Comparison of ENCODE assay signal across 40 cellular contexts in genomic region chr1:213391445-213391844, GRCh38.
"Had no signal": no experiment of that assay in that cellular context is flagged by ENCODE, and none has a peak within 500 bp of the region (broad histone marks: within the 10 kb centered on the region; RNA-seq: fewer than 3 reads in every experiment).

No MANE protein-coding gene starts in this region.

- H3K27ac ChIP-seq: adrenal gland, ascending aorta, body of pancreas, brain microvascular endothelial cell, breast epithelium, cardiac muscle cell had no signal

- ATAC-seq: activated naive CD4-positive, alpha-beta T cell treated with anti-CD3 and anti-CD28 coated beads, Interleukin-2, amount 50 U/mL, for 72 hours; activated naive CD8-positive, alpha-beta T cell treated with anti-CD3 and anti-CD28 coated beads, Interleukin-2, amount 50 U/mL, for 24 hours; activated T-cell treated with anti-CD3 and anti-CD28 coated beads, Interleukin-2, amount 50 U/mL, for 4 hours; activated T-cell treated with anti-CD3 and anti-CD28 coated beads, Interleukin-2, amount 50 U/mL, for 72 hours; activated T-helper 17 cell treated with anti-CD3 and anti-CD28 coated beads, Interleukin-2, amount 50 U/mL, for 72 hours; body of pancreas had no signal

- FAIRE-seq: astrocyte, bronchial epithelial cell had no signal

- H3K9me3 Mint-ChIP-seq: activated naive CD4-positive, alpha-beta T cell treated with anti-CD3 and anti-CD28 coated beads for 36 hours; activated naive CD4-positive, alpha-beta T cell treated with anti-CD3 and anti-CD28 coated beads, Interleukin-2, amount 50 U/mL, for 24 hours; activated naive CD4-positive, alpha-beta T cell treated with anti-CD3 and anti-CD28 coated beads, Interleukin-2, amount 50 U/mL, for 72 hours; activated naive CD8-positive, alpha-beta T cell treated with anti-CD3 and anti-CD28 coated beads for 36 hours; activated naive CD8-positive, alpha-beta T cell treated with anti-CD3 and anti-CD28 coated beads, Interleukin-2, amount 10 ng/mL, durations not matched to agents 7 days and 5 days; activated naive CD8-positive, alpha-beta T cell treated with anti-CD3 and anti-CD28 coated beads, Interleukin-2, amount 50 U/mL, for 24 hours; activated T-cell treated with anti-CD3 and anti-CD28 coated beads, Interleukin-2, amount 50 U/mL, for 24 hours; activated T-cell treated with anti-CD3 and anti-CD28 coated beads, Interleukin-2, amount 50 U/mL, for 4 hours; activated T-cell treated with anti-CD3 and anti-CD28 coated beads, Interleukin-2, amount 50 U/mL, for 72 hours; activated T-helper 1 cell treated with anti-CD3 and anti-CD28 coated beads, Interleukin-12 subunit alpha, Interleukin-12 subunit beta, Interleukin-2, Interleukin-4 antibody, amounts not matched to agents 30 ng/mL and 10 ng/mL and 1 ng/mL, durations not matched to agents 14 hours and 24 hours and 36 hours; activated T-helper 17 cell treated with anti-CD3 and anti-CD28 coated beads, Interleukin-2, amount 50 U/mL, for 72 hours; activated T-helper 2 cell treated with anti-CD3 and anti-CD28 coated beads, Interferon-gamma antibody, Interleukin-2, Interleukin-4, amounts not matched to agents 10 μg/mL and 5 μg/mL and 100 μg/mL, durations not matched to agents 14 hours and 24 hours and 36 hours; central memory CD8-positive, alpha-beta T cell had no signal

- H3K27me3 ChIP-seq: adrenal gland, ascending aorta, body of pancreas, brain microvascular endothelial cell, breast epithelium, cardiac muscle cell had no signal

- H3K9me3 ChIP-seq: adrenal gland, ascending aorta, body of pancreas, breast epithelium had no signal

- H3K36me3 Mint-ChIP-seq: activated naive CD4-positive, alpha-beta T cell treated with anti-CD3 and anti-CD28 coated beads, Interleukin-2, amount 10 ng/mL, durations not matched to agents 7 days and 5 days; activated naive CD4-positive, alpha-beta T cell treated with anti-CD3 and anti-CD28 coated beads, Interleukin-2, amount 50 U/mL, for 24 hours; activated naive CD4-positive, alpha-beta T cell treated with anti-CD3 and anti-CD28 coated beads, Interleukin-2, amount 50 U/mL, for 72 hours; activated naive CD8-positive, alpha-beta T cell; activated naive CD8-positive, alpha-beta T cell treated with anti-CD3 and anti-CD28 coated beads for 36 hours; activated naive CD8-positive, alpha-beta T cell treated with anti-CD3 and anti-CD28 coated beads, Interleukin-2, amount 10 ng/mL, durations not matched to agents 7 days and 5 days; brain had no signal

- H3K4me3 Mint-ChIP-seq: activated naive CD4-positive, alpha-beta T cell treated with anti-CD3 and anti-CD28 coated beads for 36 hours; activated naive CD4-positive, alpha-beta T cell treated with anti-CD3 and anti-CD28 coated beads, Interleukin-2, amount 10 ng/mL, durations not matched to agents 7 days and 5 days; activated naive CD4-positive, alpha-beta T cell treated with anti-CD3 and anti-CD28 coated beads, Interleukin-2, amount 50 U/mL, for 24 hours; activated naive CD8-positive, alpha-beta T cell; activated naive CD8-positive, alpha-beta T cell treated with anti-CD3 and anti-CD28 coated beads for 36 hours; activated naive CD8-positive, alpha-beta T cell treated with anti-CD3 and anti-CD28 coated beads, Interleukin-2, amount 10 ng/mL, durations not matched to agents 7 days and 5 days; activated naive CD8-positive, alpha-beta T cell treated with anti-CD3 and anti-CD28 coated beads, Interleukin-2, amount 50 U/mL, for 24 hours; activated T-cell treated with anti-CD3 and anti-CD28 coated beads, Interleukin-2, amount 50 U/mL, for 24 hours; activated T-cell treated with anti-CD3 and anti-CD28 coated beads, Interleukin-2, amount 50 U/mL, for 4 hours; activated T-cell treated with anti-CD3 and anti-CD28 coated beads, Interleukin-2, amount 50 U/mL, for 72 hours; activated T-helper 1 cell treated with anti-CD3 and anti-CD28 coated beads, Interleukin-12 subunit alpha, Interleukin-12 subunit beta, Interleukin-2, Interleukin-4 antibody, amounts not matched to agents 30 ng/mL and 10 ng/mL and 1 ng/mL, durations not matched to agents 14 hours and 24 hours and 36 hours; activated T-helper 17 cell treated with anti-CD3 and anti-CD28 coated beads, Interleukin-2, amount 50 U/mL, for 72 hours; brain; central memory CD8-positive, alpha-beta T cell had no signal

- H3K36me3 ChIP-seq: adrenal gland, ascending aorta, brain microvascular endothelial cell, breast epithelium, cardiac muscle cell had no signal

- H3K4me1 Mint-ChIP-seq: activated naive CD4-positive, alpha-beta T cell treated with anti-CD3 and anti-CD28 coated beads, Interleukin-2, amount 10 ng/mL, durations not matched to agents 7 days and 5 days; activated naive CD4-positive, alpha-beta T cell treated with anti-CD3 and anti-CD28 coated beads, Interleukin-2, amount 50 U/mL, for 24 hours; activated naive CD8-positive, alpha-beta T cell treated with anti-CD3 and anti-CD28 coated beads for 36 hours; activated naive CD8-positive, alpha-beta T cell treated with anti-CD3 and anti-CD28 coated beads, Interleukin-2, amount 10 ng/mL, durations not matched to agents 7 days and 5 days; activated naive CD8-positive, alpha-beta T cell treated with anti-CD3 and anti-CD28 coated beads, Interleukin-2, amount 50 U/mL, for 24 hours; activated T-helper 17 cell treated with anti-CD3 and anti-CD28 coated beads, Interleukin-2, amount 50 U/mL, for 72 hours; central memory CD8-positive, alpha-beta T cell had no signal

- DNase-seq: activated effector memory CD4-positive, alpha-beta T cell treated with Interleukin-2 at 50 U/mL for 16 hours; activated gamma-delta T cell; activated gamma-delta T cell treated with Interleukin-2 at 50 U/mL for 16 hours; activated naive CD4-positive, alpha-beta T cell; activated naive CD4-positive, alpha-beta T cell treated with anti-CD3 and anti-CD28 coated beads for 36 hours; activated naive CD4-positive, alpha-beta T cell treated with anti-CD3 and anti-CD28 coated beads, Interleukin-2, amount 10 ng/mL, durations not matched to agents 7 days and 5 days; activated naive CD4-positive, alpha-beta T cell treated with anti-CD3 and anti-CD28 coated beads, Interleukin-2, amount 50 U/mL, for 16 hours; activated naive CD4-positive, alpha-beta T cell treated with Interleukin-2 at 50 U/mL for 16 hours; activated naive CD8-positive, alpha-beta T cell treated with anti-CD3 and anti-CD28 coated beads for 36 hours; activated naive CD8-positive, alpha-beta T cell treated with anti-CD3 and anti-CD28 coated beads, Interleukin-2, amount 10 ng/mL, durations not matched to agents 7 days and 5 days; activated naive CD8-positive, alpha-beta T cell treated with anti-CD3 and anti-CD28 coated beads, Interleukin-2, amount 50 U/mL, for 24 hours; activated T-cell treated with anti-CD3 and anti-CD28 coated beads for 4 hours; activated T-cell treated with anti-CD3 and anti-CD28 coated beads, Interleukin-2, amount 50 U/mL, for 1 hour; activated T-cell treated with anti-CD3 and anti-CD28 coated beads, Interleukin-2, amount 50 U/mL, for 24 hours; activated T-cell treated with anti-CD3 and anti-CD28 coated beads, Interleukin-2, amount 50 U/mL, for 4 hours; activated T-cell treated with anti-CD3 and anti-CD28 coated beads, Interleukin-2, amount 50 U/mL, for 48 hours; activated T-cell treated with anti-CD3 and anti-CD28 coated beads, Interleukin-2, amount 50 U/mL, for 72 hours; adrenal gland; amniotic stem cell; amygdala; anterior cingulate cortex; aorta; body of pancreas; brain microvascular endothelial cell; caudate nucleus; central memory CD4-positive, alpha-beta T cell; cerebellar nuclear complex had no signal

- H3K4me3 ChIP-seq: adrenal gland, ascending aorta, body of pancreas, breast epithelium, cardiac muscle cell had no signal

- H3K4me1 ChIP-seq: adrenal gland, ascending aorta, breast epithelium had no signal

- H3K27me3 Mint-ChIP-seq: activated naive CD4-positive, alpha-beta T cell treated with anti-CD3 and anti-CD28 coated beads, Interleukin-2, amount 10 ng/mL, durations not matched to agents 7 days and 5 days; activated naive CD4-positive, alpha-beta T cell treated with anti-CD3 and anti-CD28 coated beads, Interleukin-2, amount 50 U/mL, for 24 hours had no signal

- H3K27ac Mint-ChIP-seq: activated naive CD4-positive, alpha-beta T cell treated with anti-CD3 and anti-CD28 coated beads for 36 hours; activated naive CD4-positive, alpha-beta T cell treated with anti-CD3 and anti-CD28 coated beads, Interleukin-2, amount 10 ng/mL, durations not matched to agents 7 days and 5 days; activated naive CD4-positive, alpha-beta T cell treated with anti-CD3 and anti-CD28 coated beads, Interleukin-2, amount 50 U/mL, for 24 hours; activated naive CD4-positive, alpha-beta T cell treated with anti-CD3 and anti-CD28 coated beads, Interleukin-2, amount 50 U/mL, for 72 hours; activated naive CD8-positive, alpha-beta T cell; activated naive CD8-positive, alpha-beta T cell treated with anti-CD3 and anti-CD28 coated beads for 36 hours; activated naive CD8-positive, alpha-beta T cell treated with anti-CD3 and anti-CD28 coated beads, Interleukin-2, amount 10 ng/mL, durations not matched to agents 7 days and 5 days; activated naive CD8-positive, alpha-beta T cell treated with anti-CD3 and anti-CD28 coated beads, Interleukin-2, amount 50 U/mL, for 24 hours; activated T-cell treated with anti-CD3 and anti-CD28 coated beads, Interleukin-2, amount 50 U/mL, for 24 hours; activated T-cell treated with anti-CD3 and anti-CD28 coated beads, Interleukin-2, amount 50 U/mL, for 72 hours; activated T-helper 1 cell treated with anti-CD3 and anti-CD28 coated beads, Interleukin-12 subunit alpha, Interleukin-12 subunit beta, Interleukin-2, Interleukin-4 antibody, amounts not matched to agents 30 ng/mL and 10 ng/mL and 1 ng/mL, durations not matched to agents 14 hours and 24 hours and 36 hours; activated T-helper 17 cell treated with anti-CD3 and anti-CD28 coated beads, Interleukin-2, amount 50 U/mL, for 72 hours; activated T-helper 2 cell treated with anti-CD3 and anti-CD28 coated beads, Interferon-gamma antibody, Interleukin-2, Interleukin-4, amounts not matched to agents 10 μg/mL and 5 μg/mL and 100 μg/mL, durations not matched to agents 14 hours and 24 hours and 36 hours; brain had no signal
